8 cellular contexts compared by ENCODE assay signal in the genomic region with DNA sequence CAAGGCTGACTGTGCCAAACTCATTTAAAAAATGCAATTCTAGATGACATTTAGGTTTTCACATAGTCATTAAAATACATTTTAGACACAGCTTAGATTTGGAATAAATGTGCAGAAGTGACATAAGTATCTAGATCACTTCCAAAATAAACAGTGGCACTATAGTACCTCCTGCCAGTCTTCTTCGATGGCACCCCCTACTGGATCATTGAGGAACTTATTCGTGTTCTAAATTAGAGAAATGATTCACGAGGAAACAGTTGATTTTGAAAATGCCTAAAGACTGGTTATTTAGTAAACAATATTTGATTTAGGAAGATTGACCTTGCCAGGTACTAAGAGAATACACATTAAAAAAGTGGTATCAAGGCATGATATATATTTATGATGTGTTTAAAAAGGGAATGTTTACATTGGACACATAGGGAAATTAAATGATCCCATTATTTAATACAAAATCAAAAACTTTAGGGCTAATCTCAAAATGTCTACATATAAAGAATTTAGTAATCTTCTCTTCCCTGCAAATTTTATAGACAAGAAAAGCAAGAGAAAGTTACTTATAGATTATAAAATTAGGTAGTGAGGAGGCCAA.
DNase-seq lines count a peak whose midpoint lies in the region; ATAC-seq and TF ChIP-seq lines count a peak whose summit lies in the region.

No MANE protein-coding gene starts in this region.

- CTCF ChIA-PET in AG04449 (lab: Yijun Ruan, JAX): interaction anchor here (0.6 to 8.1 kb wide), 18 partner anchors 9 to 976 kb away, joined by 3 to 256 read pairs (median 3); no protein-coding TSS in a partner anchor

- H3K27me3 ChIP-seq in right cardiac atrium (ENCODE audit: control insufficient read depth, insufficient read depth) (no peaks in the 10 kb centered on the region), testis (no peaks in the 10 kb centered on the region)

- H3K9me3 Mint-ChIP-seq in activated T-helper 2 cell treated with anti-CD3 and anti-CD28 coated beads, Interferon-gamma antibody, Interleukin-2, Interleukin-4, amounts not matched to agents 10 μg/mL and 5 μg/mL and 100 μg/mL, durations not matched to agents 14 hours and 24 hours and 36 hours: no peaks in the 10 kb centered on the region

- intact Hi-C loops in right cardiac atrium (cut with DNase I) (loop anchor here in 2 of 4 donors (10.0 kb wide), 2 partner anchors 87 to 677 kb away; no protein-coding TSS in a partner anchor), testis (cut with DNase I; ENCODE audit: low total_unique reads) (no loop called here)
- intact Hi-C loops in activated T-helper 2 cell treated with anti-CD3 and anti-CD28 coated beads, Interferon-gamma antibody, Interleukin-2, Interleukin-4, amounts not matched to agents 10 μg/mL and 5 μg/mL and 100 μg/mL, durations not matched to agents 14 hours and 24 hours and 36 hours (cut with micrococcal nuclease): loop anchor here (1.0 kb wide), 1 partner anchor 673 kb away; no protein-coding TSS in a partner anchor

- peak; percentile 65 for TF ChIP-seq CTCF in AG04449 (IDR thresholded peaks at IDR 0.05; ENCODE audit: insufficient read depth, low read length, missing control alignments)
- TF ChIP-seq CTCF in GM12873 (IDR thresholded peaks at IDR 0.05; ENCODE audit: insufficient read depth, low read depth, low read length, missing control alignments): peak; percentile 66
- peak; percentile 46 to 75 (median 57) for TF ChIP-seq CTCF in testis (IDR thresholded peaks at IDR 0.05)

- H3K4me3 ChIP-seq in AG04449 (ENCODE audit: low read depth, low read length): no peak overlapping the region
- H3K4me3 ChIP-seq in right cardiac atrium (ENCODE audit: low read length): no peak overlapping the region
- H3K4me3 ChIP-seq in testis: no peak overlapping the region

- no peak for TF ChIP-seq POLR2A in testis (IDR thresholded peaks at IDR 0.05)

- no peak overlapping the region for H3K27ac Mint-ChIP-seq in activated T-helper 2 cell treated with anti-CD3 and anti-CD28 coated beads, Interferon-gamma antibody, Interleukin-2, Interleukin-4, amounts not matched to agents 10 μg/mL and 5 μg/mL and 100 μg/mL, durations not matched to agents 14 hours and 24 hours and 36 hours

- POLR2A ChIA-PET in AG04449 (lab: Yijun Ruan, JAX): no interaction called here

- H3K4me1 Mint-ChIP-seq in activated T-helper 2 cell treated with anti-CD3 and anti-CD28 coated beads, Interferon-gamma antibody, Interleukin-2, Interleukin-4, amounts not matched to agents 10 μg/mL and 5 μg/mL and 100 μg/mL, durations not matched to agents 14 hours and 24 hours and 36 hours (ENCODE audit: low read depth): no peaks in the 10 kb centered on the region

- 0% methylated on average over 3 of the region's 3 CpGs for WGBS in right cardiac atrium
- 17 to 24% methylated on average over 3 of the region's 3 CpGs for WGBS in testis, 2 donors

- DNase-seq in AG04449 (ENCODE audit: low read depth, low spot score) (no peak), NCI-H2029 treated with DMSO at 0.1 percent for 48 hours (lab: John Stamatoyannopoulos, UW) (peak; percentile 59), right cardiac atrium (no peak), testis (peak; percentile 56)
- peak; percentile 1 to 4 for DNase-seq in activated CD4-positive, alpha-beta T cell treated with anti-CD3 and anti-CD28 coated beads, Interleukin-2, amount 50 U/mL, for 48 hours
- DNase-seq in activated T-helper 2 cell treated with anti-CD3 and anti-CD28 coated beads, Interferon-gamma antibody, Interleukin-2, Interleukin-4, amounts not matched to agents 10 μg/mL and 5 μg/mL and 100 μg/mL, durations not matched to agents 14 hours and 24 hours and 36 hours (ENCODE audit: low spot score): no peak

- ATAC-seq in HG02798 (IDR thresholded peaks at IDR 0.05; ENCODE audit: poor library complexity, unreplicated experiment): peak; percentile 86
- peak; percentile 57 to 67 for ATAC-seq in right cardiac atrium

- H3K4me3 Mint-ChIP-seq in activated T-helper 2 cell treated with anti-CD3 and anti-CD28 coated beads, Interferon-gamma antibody, Interleukin-2, Interleukin-4, amounts not matched to agents 10 μg/mL and 5 μg/mL and 100 μg/mL, durations not matched to agents 14 hours and 24 hours and 36 hours (ENCODE audit: low read depth): no peak overlapping the region

- H3K27me3 Mint-ChIP-seq in activated T-helper 2 cell treated with anti-CD3 and anti-CD28 coated beads, Interferon-gamma antibody, Interleukin-2, Interleukin-4, amounts not matched to agents 10 μg/mL and 5 μg/mL and 100 μg/mL, durations not matched to agents 14 hours and 24 hours and 36 hours (ENCODE audit: low read depth): no peaks in the 10 kb centered on the region

- no peaks in the 10 kb centered on the region for H3K36me3 Mint-ChIP-seq in activated T-helper 2 cell treated with anti-CD3 and anti-CD28 coated beads, Interferon-gamma antibody, Interleukin-2, Interleukin-4, amounts not matched to agents 10 μg/mL and 5 μg/mL and 100 μg/mL, durations not matched to agents 14 hours and 24 hours and 36 hours (ENCODE audit: low read depth)

- H3K4me1 ChIP-seq in right cardiac atrium (ENCODE audit: control insufficient read depth, insufficient read depth, low read length) (no peaks in the 10 kb centered on the region), testis (no peaks in the 10 kb centered on the region)

- H3K27ac ChIP-seq in right cardiac atrium (ENCODE audit: low read length): no peak overlapping the region
- H3K27ac ChIP-seq in testis: no peak overlapping the region

- no peaks in the 10 kb centered on the region for H3K36me3 ChIP-seq in testis (ENCODE audit: low read depth, missing control alignments)

- H3K9me3 ChIP-seq in right cardiac atrium (ENCODE audit: control insufficient read depth, low read length) (no peaks in the 10 kb centered on the region), testis (no peaks in the 10 kb centered on the region)

Comparison
In these comparisons a context has a peak if more than half of its experiments do, and no peak if none do; other contexts are left out.
1. DNase-seq: peak in NCI-H2029 treated with DMSO at 0.1 percent for 48 hours (single experiment), activated CD4-positive, alpha-beta T cell treated with anti-CD3 and anti-CD28 coated beads, Interleukin-2, amount 50 U/mL, for 48 hours (2 of 2) and testis (single experiment); none in AG04449 (single experiment), right cardiac atrium (0 of 3) and activated T-helper 2 cell treated with anti-CD3 and anti-CD28 coated beads, Interferon-gamma antibody, Interleukin-2, Interleukin-4, amounts not matched to agents 10 μg/mL and 5 μg/mL and 100 μg/mL, durations not matched to agents 14 hours and 24 hours and 36 hours (single experiment).
2. Peak in every context shown above with its lines, with median percentiles within 50 percentile points of each other: CTCF ChIP-seq.